In the genomic region with DNA sequence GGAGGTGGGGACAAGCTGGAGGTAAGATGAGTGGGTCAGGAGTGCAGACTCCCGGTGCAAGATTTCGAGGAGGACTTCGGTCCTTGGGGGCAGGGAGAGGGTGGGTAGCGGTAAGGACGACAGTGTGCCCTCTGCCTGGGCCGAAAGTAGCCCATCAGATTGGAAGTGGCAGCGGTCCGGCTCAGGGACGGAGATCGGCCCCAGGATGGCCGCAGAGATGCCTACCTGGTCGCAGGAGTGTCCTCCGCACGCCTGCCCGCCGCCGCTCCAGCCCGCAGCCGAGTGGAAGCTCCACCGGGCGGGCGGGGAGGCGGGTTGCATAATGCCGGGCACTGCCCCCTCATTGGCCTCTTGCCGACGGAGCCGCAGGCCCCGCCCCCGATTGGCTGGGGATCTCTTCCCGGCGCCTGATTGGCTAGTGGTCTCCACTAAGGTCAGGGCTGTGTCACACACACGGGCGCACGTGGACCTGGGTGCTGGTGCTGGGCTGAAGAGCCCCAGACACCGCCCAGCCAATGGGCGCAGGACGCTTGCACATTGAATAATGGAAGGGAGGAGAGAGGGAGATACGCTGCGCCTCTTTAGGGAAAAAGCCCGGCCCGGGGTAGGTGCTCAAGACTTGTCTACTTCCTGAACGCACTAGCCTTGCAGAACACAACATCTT, we compare ENCODE assay signal across 1 cellular context.
A peak's percentile ranks its signal among the peaks of the same experiment; 100 is the strongest.
TF ChIP-seq lines count a peak whose summit lies in the region.

A gene with protein sequence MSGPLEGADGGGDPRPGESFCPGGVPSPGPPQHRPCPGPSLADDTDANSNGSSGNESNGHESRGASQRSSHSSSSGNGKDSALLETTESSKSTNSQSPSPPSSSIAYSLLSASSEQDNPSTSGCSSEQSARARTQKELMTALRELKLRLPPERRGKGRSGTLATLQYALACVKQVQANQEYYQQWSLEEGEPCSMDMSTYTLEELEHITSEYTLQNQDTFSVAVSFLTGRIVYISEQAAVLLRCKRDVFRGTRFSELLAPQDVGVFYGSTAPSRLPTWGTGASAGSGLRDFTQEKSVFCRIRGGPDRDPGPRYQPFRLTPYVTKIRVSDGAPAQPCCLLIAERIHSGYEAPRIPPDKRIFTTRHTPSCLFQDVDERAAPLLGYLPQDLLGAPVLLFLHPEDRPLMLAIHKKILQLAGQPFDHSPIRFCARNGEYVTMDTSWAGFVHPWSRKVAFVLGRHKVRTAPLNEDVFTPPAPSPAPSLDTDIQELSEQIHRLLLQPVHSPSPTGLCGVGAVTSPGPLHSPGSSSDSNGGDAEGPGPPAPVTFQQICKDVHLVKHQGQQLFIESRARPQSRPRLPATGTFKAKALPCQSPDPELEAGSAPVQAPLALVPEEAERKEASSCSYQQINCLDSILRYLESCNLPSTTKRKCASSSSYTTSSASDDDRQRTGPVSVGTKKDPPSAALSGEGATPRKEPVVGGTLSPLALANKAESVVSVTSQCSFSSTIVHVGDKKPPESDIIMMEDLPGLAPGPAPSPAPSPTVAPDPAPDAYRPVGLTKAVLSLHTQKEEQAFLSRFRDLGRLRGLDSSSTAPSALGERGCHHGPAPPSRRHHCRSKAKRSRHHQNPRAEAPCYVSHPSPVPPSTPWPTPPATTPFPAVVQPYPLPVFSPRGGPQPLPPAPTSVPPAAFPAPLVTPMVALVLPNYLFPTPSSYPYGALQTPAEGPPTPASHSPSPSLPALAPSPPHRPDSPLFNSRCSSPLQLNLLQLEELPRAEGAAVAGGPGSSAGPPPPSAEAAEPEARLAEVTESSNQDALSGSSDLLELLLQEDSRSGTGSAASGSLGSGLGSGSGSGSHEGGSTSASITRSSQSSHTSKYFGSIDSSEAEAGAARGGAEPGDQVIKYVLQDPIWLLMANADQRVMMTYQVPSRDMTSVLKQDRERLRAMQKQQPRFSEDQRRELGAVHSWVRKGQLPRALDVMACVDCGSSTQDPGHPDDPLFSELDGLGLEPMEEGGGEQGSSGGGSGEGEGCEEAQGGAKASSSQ (N-terminal part only) (minus strand): TSS at position 293 of the 664 bp plus-strand sequence. CDS start 1,698 bp downstream, outside the sequence.

TF ChIP-seq in GM12878, 131 proteins besides CTCF, POLR2A, EP300 and RAD21 (continued from another document):
- TF ChIP-seq, protein P1, sequence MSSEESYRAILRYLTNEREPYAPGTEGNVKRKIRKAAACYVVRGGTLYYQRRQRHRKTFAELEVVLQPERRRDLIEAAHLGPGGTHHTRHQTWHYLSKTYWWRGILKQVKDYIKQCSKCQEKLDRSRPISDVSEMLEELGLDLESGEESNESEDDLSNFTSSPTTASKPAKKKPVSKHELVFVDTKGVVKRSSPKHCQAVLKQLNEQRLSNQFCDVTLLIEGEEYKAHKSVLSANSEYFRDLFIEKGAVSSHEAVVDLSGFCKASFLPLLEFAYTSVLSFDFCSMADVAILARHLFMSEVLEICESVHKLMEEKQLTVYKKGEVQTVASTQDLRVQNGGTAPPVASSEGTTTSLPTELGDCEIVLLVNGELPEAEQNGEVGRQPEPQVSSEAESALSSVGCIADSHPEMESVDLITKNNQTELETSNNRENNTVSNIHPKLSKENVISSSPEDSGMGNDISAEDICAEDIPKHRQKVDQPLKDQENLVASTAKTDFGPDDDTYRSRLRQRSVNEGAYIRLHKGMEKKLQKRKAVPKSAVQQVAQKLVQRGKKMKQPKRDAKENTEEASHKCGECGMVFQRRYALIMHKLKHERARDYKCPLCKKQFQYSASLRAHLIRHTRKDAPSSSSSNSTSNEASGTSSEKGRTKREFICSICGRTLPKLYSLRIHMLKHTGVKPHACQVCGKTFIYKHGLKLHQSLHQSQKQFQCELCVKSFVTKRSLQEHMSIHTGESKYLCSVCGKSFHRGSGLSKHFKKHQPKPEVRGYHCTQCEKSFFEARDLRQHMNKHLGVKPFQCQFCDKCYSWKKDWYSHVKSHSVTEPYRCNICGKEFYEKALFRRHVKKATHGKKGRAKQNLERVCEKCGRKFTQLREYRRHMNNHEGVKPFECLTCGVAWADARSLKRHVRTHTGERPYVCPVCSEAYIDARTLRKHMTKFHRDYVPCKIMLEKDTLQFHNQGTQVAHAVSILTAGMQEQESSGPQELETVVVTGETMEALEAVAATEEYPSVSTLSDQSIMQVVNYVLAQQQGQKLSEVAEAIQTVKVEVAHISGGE (CRISPR knock-in tag; IDR thresholded peaks at IDR 0.05), result no peak
- TF ChIP-seq, protein P2, sequence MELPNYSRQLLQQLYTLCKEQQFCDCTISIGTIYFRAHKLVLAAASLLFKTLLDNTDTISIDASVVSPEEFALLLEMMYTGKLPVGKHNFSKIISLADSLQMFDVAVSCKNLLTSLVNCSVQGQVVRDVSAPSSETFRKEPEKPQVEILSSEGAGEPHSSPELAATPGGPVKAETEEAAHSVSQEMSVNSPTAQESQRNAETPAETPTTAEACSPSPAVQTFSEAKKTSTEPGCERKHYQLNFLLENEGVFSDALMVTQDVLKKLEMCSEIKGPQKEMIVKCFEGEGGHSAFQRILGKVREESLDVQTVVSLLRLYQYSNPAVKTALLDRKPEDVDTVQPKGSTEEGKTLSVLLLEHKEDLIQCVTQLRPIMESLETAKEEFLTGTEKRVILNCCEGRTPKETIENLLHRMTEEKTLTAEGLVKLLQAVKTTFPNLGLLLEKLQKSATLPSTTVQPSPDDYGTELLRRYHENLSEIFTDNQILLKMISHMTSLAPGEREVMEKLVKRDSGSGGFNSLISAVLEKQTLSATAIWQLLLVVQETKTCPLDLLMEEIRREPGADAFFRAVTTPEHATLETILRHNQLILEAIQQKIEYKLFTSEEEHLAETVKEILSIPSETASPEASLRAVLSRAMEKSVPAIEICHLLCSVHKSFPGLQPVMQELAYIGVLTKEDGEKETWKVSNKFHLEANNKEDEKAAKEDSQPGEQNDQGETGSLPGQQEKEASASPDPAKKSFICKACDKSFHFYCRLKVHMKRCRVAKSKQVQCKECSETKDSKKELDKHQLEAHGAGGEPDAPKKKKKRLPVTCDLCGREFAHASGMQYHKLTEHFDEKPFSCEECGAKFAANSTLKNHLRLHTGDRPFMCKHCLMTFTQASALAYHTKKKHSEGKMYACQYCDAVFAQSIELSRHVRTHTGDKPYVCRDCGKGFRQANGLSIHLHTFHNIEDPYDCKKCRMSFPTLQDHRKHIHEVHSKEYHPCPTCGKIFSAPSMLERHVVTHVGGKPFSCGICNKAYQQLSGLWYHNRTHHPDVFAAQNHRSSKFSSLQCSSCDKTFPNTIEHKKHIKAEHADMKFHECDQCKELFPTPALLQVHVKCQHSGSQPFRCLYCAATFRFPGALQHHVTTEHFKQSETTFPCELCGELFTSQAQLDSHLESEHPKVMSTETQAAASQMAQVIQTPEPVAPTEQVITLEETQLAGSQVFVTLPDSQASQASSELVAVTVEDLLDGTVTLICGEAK (IDR thresholded peaks at IDR 0.05; ENCODE audit: borderline replicate concordance), result no peak
- no peak for TF ChIP-seq HDAC2 (IDR thresholded peaks at IDR 0.05)
- no peak for TF ChIP-seq BRCA1 (IDR thresholded peaks at IDR 0.05; ENCODE audit: low read depth, low read length)
- peak; percentile 35; the same call in 1 of the 2 replicates for TF ChIP-seq IKZF1 (conservative IDR thresholded peaks at IDR 0.05)
- TF ChIP-seq CBX3 (IDR thresholded peaks at IDR 0.05; ENCODE audit: borderline replicate concordance, low read depth), result no peak
- TF ChIP-seq ZBED1 (IDR thresholded peaks at IDR 0.05; ENCODE audit: borderline replicate concordance), result no peak
- TF ChIP-seq ETV6 (conservative IDR thresholded peaks at IDR 0.05 in 1 of 2, IDR thresholded peaks at IDR 0.05 in 1 of 2; ENCODE audit: borderline replicate concordance in 1 of 2, low read depth in 1 of 2), result no peak
- no peak for TF ChIP-seq NFYA (IDR thresholded peaks at IDR 0.05; ENCODE audit: borderline replicate concordance, low read depth, low read length)
- TF ChIP-seq MTA3 (IDR thresholded peaks at IDR 0.05; ENCODE audit: borderline replicate concordance, low read length), result no peak
- TF ChIP-seq, protein P3, sequence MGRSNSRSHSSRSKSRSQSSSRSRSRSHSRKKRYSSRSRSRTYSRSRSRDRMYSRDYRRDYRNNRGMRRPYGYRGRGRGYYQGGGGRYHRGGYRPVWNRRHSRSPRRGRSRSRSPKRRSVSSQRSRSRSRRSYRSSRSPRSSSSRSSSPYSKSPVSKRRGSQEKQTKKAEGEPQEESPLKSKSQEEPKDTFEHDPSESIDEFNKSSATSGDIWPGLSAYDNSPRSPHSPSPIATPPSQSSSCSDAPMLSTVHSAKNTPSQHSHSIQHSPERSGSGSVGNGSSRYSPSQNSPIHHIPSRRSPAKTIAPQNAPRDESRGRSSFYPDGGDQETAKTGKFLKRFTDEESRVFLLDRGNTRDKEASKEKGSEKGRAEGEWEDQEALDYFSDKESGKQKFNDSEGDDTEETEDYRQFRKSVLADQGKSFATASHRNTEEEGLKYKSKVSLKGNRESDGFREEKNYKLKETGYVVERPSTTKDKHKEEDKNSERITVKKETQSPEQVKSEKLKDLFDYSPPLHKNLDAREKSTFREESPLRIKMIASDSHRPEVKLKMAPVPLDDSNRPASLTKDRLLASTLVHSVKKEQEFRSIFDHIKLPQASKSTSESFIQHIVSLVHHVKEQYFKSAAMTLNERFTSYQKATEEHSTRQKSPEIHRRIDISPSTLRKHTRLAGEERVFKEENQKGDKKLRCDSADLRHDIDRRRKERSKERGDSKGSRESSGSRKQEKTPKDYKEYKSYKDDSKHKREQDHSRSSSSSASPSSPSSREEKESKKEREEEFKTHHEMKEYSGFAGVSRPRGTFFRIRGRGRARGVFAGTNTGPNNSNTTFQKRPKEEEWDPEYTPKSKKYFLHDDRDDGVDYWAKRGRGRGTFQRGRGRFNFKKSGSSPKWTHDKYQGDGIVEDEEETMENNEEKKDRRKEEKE (IDR thresholded peaks at IDR 0.05), result no peak
- no peak for TF ChIP-seq STAT3 (IDR thresholded peaks at IDR 0.05; ENCODE audit: low read depth, low read length)
- TF ChIP-seq GATAD2B (conservative IDR thresholded peaks at IDR 0.05; ENCODE audit: low read depth), result 0 out of 2 replicates have a peak, but pooled peaks have one; percentile 7
- TF ChIP-seq LARP7 (IDR thresholded peaks at IDR 0.05), result no peak; the same call in 1 of the 2 replicates
- no peak for TF ChIP-seq FOXM1 (IDR thresholded peaks at IDR 0.05; ENCODE audit: low read depth, low read length)
- no peak for TF ChIP-seq IKZF2 (IDR thresholded peaks at IDR 0.05)
- TF ChIP-seq NR2C1 (IDR thresholded peaks at IDR 0.05), result no peak
- TF ChIP-seq POU2F2 (IDR thresholded peaks at IDR 0.05; ENCODE audit: borderline replicate concordance, low read depth, low read length), result peak; percentile 75; the same call in 1 of the 3 replicates
- TF ChIP-seq CEBPB (IDR thresholded peaks at IDR 0.05; ENCODE audit: borderline replicate concordance in 1 of 2, low read depth in 2 of 2, low read length in 2 of 2), result peak in 1 of 2 experiments; percentile 56; a peak in 1 of 4 replicates
- TF ChIP-seq ZSCAN29 (IDR thresholded peaks at IDR 0.05), result no peak
- TF ChIP-seq RCOR1 (conservative IDR thresholded peaks at IDR 0.05; ENCODE audit: low read depth, low read length), result no peak
- TF ChIP-seq, protein P4, sequence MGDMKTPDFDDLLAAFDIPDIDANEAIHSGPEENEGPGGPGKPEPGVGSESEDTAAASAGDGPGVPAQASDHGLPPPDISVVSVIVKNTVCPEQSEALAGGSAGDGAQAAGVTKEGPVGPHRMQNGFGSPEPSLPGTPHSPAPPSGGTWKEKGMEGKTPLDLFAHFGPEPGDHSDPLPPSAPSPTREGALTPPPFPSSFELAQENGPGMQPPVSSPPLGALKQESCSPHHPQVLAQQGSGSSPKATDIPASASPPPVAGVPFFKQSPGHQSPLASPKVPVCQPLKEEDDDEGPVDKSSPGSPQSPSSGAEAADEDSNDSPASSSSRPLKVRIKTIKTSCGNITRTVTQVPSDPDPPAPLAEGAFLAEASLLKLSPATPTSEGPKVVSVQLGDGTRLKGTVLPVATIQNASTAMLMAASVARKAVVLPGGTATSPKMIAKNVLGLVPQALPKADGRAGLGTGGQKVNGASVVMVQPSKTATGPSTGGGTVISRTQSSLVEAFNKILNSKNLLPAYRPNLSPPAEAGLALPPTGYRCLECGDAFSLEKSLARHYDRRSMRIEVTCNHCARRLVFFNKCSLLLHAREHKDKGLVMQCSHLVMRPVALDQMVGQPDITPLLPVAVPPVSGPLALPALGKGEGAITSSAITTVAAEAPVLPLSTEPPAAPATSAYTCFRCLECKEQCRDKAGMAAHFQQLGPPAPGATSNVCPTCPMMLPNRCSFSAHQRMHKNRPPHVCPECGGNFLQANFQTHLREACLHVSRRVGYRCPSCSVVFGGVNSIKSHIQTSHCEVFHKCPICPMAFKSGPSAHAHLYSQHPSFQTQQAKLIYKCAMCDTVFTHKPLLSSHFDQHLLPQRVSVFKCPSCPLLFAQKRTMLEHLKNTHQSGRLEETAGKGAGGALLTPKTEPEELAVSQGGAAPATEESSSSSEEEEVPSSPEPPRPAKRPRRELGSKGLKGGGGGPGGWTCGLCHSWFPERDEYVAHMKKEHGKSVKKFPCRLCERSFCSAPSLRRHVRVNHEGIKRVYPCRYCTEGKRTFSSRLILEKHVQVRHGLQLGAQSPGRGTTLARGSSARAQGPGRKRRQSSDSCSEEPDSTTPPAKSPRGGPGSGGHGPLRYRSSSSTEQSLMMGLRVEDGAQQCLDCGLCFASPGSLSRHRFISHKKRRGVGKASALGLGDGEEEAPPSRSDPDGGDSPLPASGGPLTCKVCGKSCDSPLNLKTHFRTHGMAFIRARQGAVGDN (IDR thresholded peaks at IDR 0.05), result peak; percentile 66
- TF ChIP-seq SREBF2 (IDR thresholded peaks at IDR 0.05; ENCODE audit: low read length), result no peak
- TF ChIP-seq ZNF384 (IDR thresholded peaks at IDR 0.05; ENCODE audit: borderline replicate concordance, low read depth, low read length), result no peak
- TF ChIP-seq ATF7 (IDR thresholded peaks at IDR 0.05; ENCODE audit: low read depth), result no peak
- peak; percentile 74; the same call in 1 of the 2 replicates for TF ChIP-seq HDGF (IDR thresholded peaks at IDR 0.05)
- no peak for TF ChIP-seq KLF5 (IDR thresholded peaks at IDR 0.05; ENCODE audit: partially characterized antibody)
- no peak for TF ChIP-seq ZZZ3 (IDR thresholded peaks at IDR 0.05; ENCODE audit: control insufficient read depth, insufficient read length, low read depth)
- TF ChIP-seq PAX8 (IDR thresholded peaks at IDR 0.05), result no peak
- no peak for TF ChIP-seq ZNF24 (IDR thresholded peaks at IDR 0.05)
- TF ChIP-seq, protein P5, sequence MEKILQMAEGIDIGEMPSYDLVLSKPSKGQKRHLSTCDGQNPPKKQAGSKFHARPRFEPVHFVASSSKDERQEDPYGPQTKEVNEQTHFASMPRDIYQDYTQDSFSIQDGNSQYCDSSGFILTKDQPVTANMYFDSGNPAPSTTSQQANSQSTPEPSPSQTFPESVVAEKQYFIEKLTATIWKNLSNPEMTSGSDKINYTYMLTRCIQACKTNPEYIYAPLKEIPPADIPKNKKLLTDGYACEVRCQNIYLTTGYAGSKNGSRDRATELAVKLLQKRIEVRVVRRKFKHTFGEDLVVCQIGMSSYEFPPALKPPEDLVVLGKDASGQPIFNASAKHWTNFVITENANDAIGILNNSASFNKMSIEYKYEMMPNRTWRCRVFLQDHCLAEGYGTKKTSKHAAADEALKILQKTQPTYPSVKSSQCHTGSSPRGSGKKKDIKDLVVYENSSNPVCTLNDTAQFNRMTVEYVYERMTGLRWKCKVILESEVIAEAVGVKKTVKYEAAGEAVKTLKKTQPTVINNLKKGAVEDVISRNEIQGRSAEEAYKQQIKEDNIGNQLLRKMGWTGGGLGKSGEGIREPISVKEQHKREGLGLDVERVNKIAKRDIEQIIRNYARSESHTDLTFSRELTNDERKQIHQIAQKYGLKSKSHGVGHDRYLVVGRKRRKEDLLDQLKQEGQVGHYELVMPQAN (conservative IDR thresholded peaks at IDR 0.05), result peak; percentile 52
- TF ChIP-seq BACH1 (IDR thresholded peaks at IDR 0.05; ENCODE audit: borderline replicate concordance), result peak; percentile 83
- no peak for TF ChIP-seq HCFC1 (IDR thresholded peaks at IDR 0.05; ENCODE audit: low read length)
